In the genomic region with DNA sequence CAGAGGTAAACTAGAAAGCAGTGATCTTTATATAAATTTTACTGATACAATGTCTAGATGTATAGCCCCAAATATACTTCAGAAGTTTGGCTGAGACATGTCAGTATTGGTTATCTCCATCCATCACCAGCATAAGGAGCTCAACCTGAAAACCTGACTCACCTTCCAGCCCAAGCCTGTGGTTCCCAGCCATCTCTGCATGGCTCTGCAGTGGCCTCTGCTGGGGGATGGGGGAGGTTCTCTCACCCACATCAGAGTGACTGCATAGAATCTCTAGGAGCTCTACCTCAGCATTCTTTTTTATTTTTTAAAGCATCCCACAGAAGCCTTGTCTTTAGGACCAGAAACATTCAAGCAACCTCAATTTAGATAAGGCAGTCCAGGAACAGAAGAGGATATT, we compare ENCODE assay signal across 8 cellular contexts. TPM values are rescaled to one million over a fixed set of nuclear protein-coding genes. Genes with fewer than 3 reads are reported as not detected.
DNase-seq lines count a peak whose midpoint lies in the region; ATAC-seq and TF ChIP-seq lines count a peak whose summit lies in the region.

No MANE protein-coding gene starts in this region.

- no peak overlapping the region for H3K4me2 ChIP-seq in IMR-90 (ENCODE audit: low read depth, low read length)

- no peak overlapping the region for H2AFZ ChIP-seq in IMR-90 (replicated peaks; ENCODE audit: low read length, poor library complexity)

- TF ChIP-seq POLR2A in IMR-90 (IDR thresholded peaks at IDR 0.05; ENCODE audit: low read depth, low read length) (no peak), suprapubic skin (IDR thresholded peaks at IDR 0.05) (no peak)

- H3K9me1 ChIP-seq in IMR-90 (ENCODE audit: insufficient read depth, low read length) = peaks cover 17% of the 10 kb centered on the region

- peak overlapping the region in 5 of 6 donors; percentile 41 to 96 (median 83) for H3K27ac Mint-ChIP-seq in naive B cell

- no peak overlapping the region for H3K23ac ChIP-seq in IMR-90 (ENCODE audit: low read depth, low read length)

- H3K4me3 ChIP-seq in IMR-90 (ENCODE audit: insufficient read depth, low read depth, low read length) = no peak overlapping the region
- H3K4me3 ChIP-seq in cardiac fibroblast (replicated peaks in 1 of 2; ENCODE audit: low read depth in 2 of 2, low read length in 2 of 2) = no peak overlapping the region
- H3K4me3 ChIP-seq in suprapubic skin = no peak overlapping the region

- intact Hi-C loops in IMR-90 (cut with micrococcal nuclease) = loop anchor here (10.0 kb wide), 1 partner anchor 502 kb away; no protein-coding TSS in a partner anchor

- no peak overlapping the region for H3K18ac ChIP-seq in IMR-90 (ENCODE audit: low read depth, low read length)

- no peak overlapping the region for H2BK20ac ChIP-seq in IMR-90 (ENCODE audit: low read depth, low read length)

- TF ChIP-seq CTCF in IMR-90 (conservative IDR thresholded peaks at IDR 0.05; ENCODE audit: low read depth, low read length) (peak; percentile 46), cardiac fibroblast (IDR thresholded peaks at IDR 0.05; ENCODE audit: low read depth, low read length) (peak; percentile 71), suprapubic skin (IDR thresholded peaks at IDR 0.05) (peak; percentile 33 to 57)

- no peak overlapping the region for H4K91ac ChIP-seq in IMR-90 (ENCODE audit: insufficient read depth, low read depth, low read length)

- no peak overlapping the region for H4K8ac ChIP-seq in IMR-90 (ENCODE audit: low read depth in 2 of 2, low read length in 2 of 2)

- no peak overlapping the region for H2AK5ac ChIP-seq in IMR-90 (ENCODE audit: low read depth, low read length)

- H3K4me1 ChIP-seq in IMR-90 (ENCODE audit: control insufficient read depth, insufficient read depth, low read length) (no peaks in the 10 kb centered on the region), suprapubic skin (peaks cover 36% of the 10 kb centered on the region)

- TF ChIP-seq EP300 in suprapubic skin (IDR thresholded peaks at IDR 0.05) = no peak

- H3K9ac ChIP-seq in IMR-90 (ENCODE audit: low read depth, low read length) = no peak overlapping the region

- H3K36me3 ChIP-seq in IMR-90 (ENCODE audit: control insufficient read depth, insufficient read depth, low read length) = no peaks in the 10 kb centered on the region
- H3K36me3 ChIP-seq in suprapubic skin = no peaks in the 10 kb centered on the region

- H3K27me3 ChIP-seq in IMR-90 (ENCODE audit: control insufficient read depth, insufficient read depth, low read length) (no peaks in the 10 kb centered on the region), suprapubic skin (no peaks in the 10 kb centered on the region)

- H3K79me1 ChIP-seq in IMR-90 (ENCODE audit: low read depth in 1 of 2, low read length in 2 of 2) = peaks cover 14 to 85% of the 10 kb centered on the region in 2 experiments

- H3K36me3 Mint-ChIP-seq in naive B cell = no peaks in the 10 kb centered on the region

- peak; percentile 44 for TF ChIP-seq RAD21 in IMR-90 (IDR thresholded peaks at IDR 0.05; ENCODE audit: low read length)

- ATAC-seq in GM21526 (IDR thresholded peaks at IDR 0.05; ENCODE audit: low FRiP score, unreplicated experiment) (peak; percentile 63), IMR-90 (ENCODE audit: low read depth) (peak; percentile 86), naive B cell (ENCODE audit: low read depth in 2 of 2) (peak; percentile 85 to 87)

- H3K4ac ChIP-seq in IMR-90 (ENCODE audit: low read depth, low read length) = no peak overlapping the region

- H3K27ac ChIP-seq in IMR-90 (ENCODE audit: insufficient read depth, low read length) (no peak overlapping the region), suprapubic skin (no peak overlapping the region)

- peaks cover 71 to 100% (median 87%) of the 10 kb centered on the region in 3 donors for H3K4me1 Mint-ChIP-seq in naive B cell

- dilution Hi-C loops in IMR-90 (cut with HindIII; ENCODE audit: low sequenced_read_pairs, unreplicated experiment) = no loop called here

- peak overlapping the region; percentile 52 to 76 (median 64) for H3K4me3 Mint-ChIP-seq in naive B cell

- H2BK120ac ChIP-seq in IMR-90 (ENCODE audit: low read depth, low read length) = no peak overlapping the region

- DNase-seq in GM03348 (ENCODE audit: low spot score) = peak; percentile 65
- peak; percentile 54 for DNase-seq in IMR-90
- peak; percentile 44 to 56 (median 53) for DNase-seq in activated CD4-positive, CD25-positive, alpha-beta regulatory T cell (lab: John Stamatoyannopoulos, UW)
- DNase-seq in cardiac fibroblast (ENCODE audit: low read depth in 2 of 2) = peak; percentile 36 to 52
- peak; percentile 44 for DNase-seq in naive B cell
- no peak for DNase-seq in suprapubic skin (ENCODE audit: low spot score in 2 of 2)
- DNase-seq in NCI-H446 (lab: John Stamatoyannopoulos, UW) = no peak

- H3K9me3 ChIP-seq in IMR-90 (ENCODE audit: control insufficient read depth, insufficient read depth, low read length) = no peaks in the 10 kb centered on the region
- H3K9me3 ChIP-seq in suprapubic skin = no peaks in the 10 kb centered on the region

- no peak overlapping the region for H3K14ac ChIP-seq in IMR-90 (replicated peaks; ENCODE audit: low read depth, low read length)

- H3K27me3 Mint-ChIP-seq in naive B cell = no peaks in the 10 kb centered on the region

- no peak overlapping the region for H4K5ac ChIP-seq in IMR-90 (ENCODE audit: low read depth, low read length)

- H2BK5ac ChIP-seq in IMR-90 (ENCODE audit: low read depth, low read length, poor library complexity, severe bottlenecking) = no peak overlapping the region

- no TSS peak for BruUV-seq in IMR-90 (replicated peaks; lab: Mats Ljungman, UMichigan)

- POLR2A ChIA-PET in IMR-90 (lab: Charles Lee; ENCODE audit: unreplicated experiment) = no interaction called here

- in situ Hi-C loops in IMR-90 (cut with MboI; ENCODE audit: low sequenced_read_pairs) = no loop called here

- CTCF ChIA-PET in IMR-90 (lab: Yijun Ruan, JAX) = interaction anchor here (0.9 to 1.4 kb wide), 7 partner anchors 8 to 73 kb away, joined by 3 to 7 read pairs (median 4); no protein-coding TSS in a partner anchor

- H2BK15ac ChIP-seq in IMR-90 (ENCODE audit: low read depth, low read length) = no peak overlapping the region

- no peak overlapping the region for H3K56ac ChIP-seq in IMR-90 (ENCODE audit: extremely low read depth, insufficient read depth, low read length)

- no peaks in the 10 kb centered on the region for H3K9me3 Mint-ChIP-seq in naive B cell

- H2AK9ac ChIP-seq in IMR-90 (replicated peaks; ENCODE audit: low read depth, low read length, poor library complexity) = no peak overlapping the region

- H4K20me1 ChIP-seq in IMR-90 (ENCODE audit: insufficient read depth, low read length) = peaks cover 100% of the 10 kb centered on the region

TF ChIP-seq in IMR-90, 13 proteins besides CTCF, POLR2A, EP300 and RAD21:
- no peak for TF ChIP-seq MXI1 (IDR thresholded peaks at IDR 0.05; ENCODE audit: borderline replicate concordance, low read depth, low read length)
- TF ChIP-seq SMC3 (IDR thresholded peaks at IDR 0.05; ENCODE audit: low read depth, low read length) = peak; percentile 28; the same call in 1 of the 2 replicates

RNA-seq across cellular contexts. Expression of gene USP7, which starts 27.3 kb away (rescaled TPM):
- total RNA-seq in IMR-90 (2012; rRNA removed) = 28.3 and 45.8 TPM in 2 replicates
- 13.9 and 17.8 TPM in 2 replicates for polyA plus RNA-seq in IMR-90 (2012; rRNA removed)
- polyA plus RNA-seq in IMR-90 (2012; cell fraction: cytosol; rRNA removed) = 3.1 and 3.8 TPM in 2 replicates
- 10.5 and 40.9 TPM in 2 replicates for polyA plus RNA-seq in IMR-90 (2012; cell fraction: nucleus; rRNA removed; ENCODE audit: low replicate concordance)
- polyA plus RNA-seq in naive B cell (ENCODE audit: low read depth in 6 of 6) = 10 to 100 TPM in 4 of 6 donors, 1 to 10 TPM in 2; 4.4 to 21.5 (median 12.2) TPM
- total RNA-seq in suprapubic skin = 100 to 1,000 TPM in 3 of 4 donors, 10 to 100 TPM in 1; 94.7 to 135 (median 119) TPM

RNA-seq across cellular contexts. Expression of gene LITAFD, which starts 54.3 kb away (rescaled TPM):
- total RNA-seq in IMR-90 (2012; rRNA removed) = not detected in 2 replicates
- not detected in 2 replicates for polyA plus RNA-seq in IMR-90 (2012; rRNA removed)
- not detected in 2 replicates for polyA plus RNA-seq in IMR-90 (2012; cell fraction: cytosol; rRNA removed)
- polyA plus RNA-seq in IMR-90 (2012; cell fraction: nucleus; rRNA removed; ENCODE audit: low replicate concordance) = not detected in 2 replicates
- not detected for polyA plus RNA-seq in naive B cell (ENCODE audit: low read depth in 6 of 6)
- not detected for total RNA-seq in suprapubic skin

Comparison
In these comparisons a context has a peak if more than half of its experiments do, and no peak if none do; other contexts are left out.
1. DNase-seq: peak in GM03348 (single experiment), IMR-90 (single experiment), activated CD4-positive, CD25-positive, alpha-beta regulatory T cell (4 of 4), cardiac fibroblast (2 of 2) and naive B cell (single experiment); none in suprapubic skin (0 of 2) and NCI-H446 (0 of 2).
2. Peak in every context shown above with its lines, with median percentiles within 50 percentile points of each other: ATAC-seq and CTCF ChIP-seq.